In genomic region chr9:123353984-123354591, GRCh38 we compare ENCODE assay signal across 1 cellular context.
TF ChIP-seq lines count a peak whose summit lies in the region.

No MANE protein-coding gene starts in this region.

TF ChIP-seq in H1, 55 proteins besides CTCF, POLR2A, EP300 and RAD21:
- 0 out of 2 replicates have a peak, but pooled peaks have one; percentile 27 for TF ChIP-seq JUND (IDR thresholded peaks at IDR 0.05; ENCODE audit: low read length)
- TF ChIP-seq ATF3 (IDR thresholded peaks at IDR 0.05; ENCODE audit: insufficient read depth, low read depth, low read length): 0 out of 2 replicates have a peak, but pooled peaks have one; percentile 3
- TF ChIP-seq ZNF274 (IDR thresholded peaks at IDR 0.05; ENCODE audit: borderline replicate concordance, extremely low read depth, low read length): no peak
- no peak for TF ChIP-seq GABPA (IDR thresholded peaks at IDR 0.05; ENCODE audit: borderline replicate concordance, insufficient read depth, low read length)
- no peak for TF ChIP-seq SRF (IDR thresholded peaks at IDR 0.05; ENCODE audit: low read depth, low read length)
- TF ChIP-seq USF2 (IDR thresholded peaks at IDR 0.05; ENCODE audit: low read length): peak; percentile 83
- TF ChIP-seq MAX (IDR thresholded peaks at IDR 0.05): peak; percentile 64
- TF ChIP-seq CHD7 (IDR thresholded peaks at IDR 0.05; ENCODE audit: insufficient replicate concordance, low read length): no peak
- no peak for TF ChIP-seq RNF2 (IDR thresholded peaks at IDR 0.05; ENCODE audit: borderline replicate concordance, low read depth, low read length, missing control alignments, poor library complexity, severe bottlenecking)
- TF ChIP-seq SP2 (IDR thresholded peaks at IDR 0.05; ENCODE audit: low read length): no peak
- TF ChIP-seq BACH1 (IDR thresholded peaks at IDR 0.05; ENCODE audit: low read length): no peak
- no peak for TF ChIP-seq E2F6 (IDR thresholded peaks at IDR 0.05)
- no peak for TF ChIP-seq SIN3A (conservative IDR thresholded peaks at IDR 0.05 in 1 of 2, IDR thresholded peaks at IDR 0.05 in 1 of 2; ENCODE audit: low read depth in 1 of 2, low read length in 2 of 2)
- 0 out of 2 replicates have a peak, but pooled peaks have one; percentile 11 for TF ChIP-seq TEAD4 (IDR thresholded peaks at IDR 0.05; ENCODE audit: low read depth, low read length)
- peak; percentile 96 for TF ChIP-seq KDM1A (IDR thresholded peaks at IDR 0.05; ENCODE audit: borderline replicate concordance, low read length)
- no peak for TF ChIP-seq PHF8 (conservative IDR thresholded peaks at IDR 0.05; ENCODE audit: low read depth, low read length)
- no peak for TF ChIP-seq FOSL1 (IDR thresholded peaks at IDR 0.05; ENCODE audit: insufficient read depth, low read depth, low read length)
- peak in 1 of 2 experiments; percentile 52; a peak in 1 of 4 replicates for TF ChIP-seq HDAC2 (IDR thresholded peaks at IDR 0.05; ENCODE audit: borderline replicate concordance in 1 of 2, low read depth in 2 of 2, low read length in 2 of 2)
- no peak for TF ChIP-seq TAF7 (optimal IDR thresholded peaks at IDR 0.05; ENCODE audit: borderline replicate concordance, low read depth, low read length)
- no peak for TF ChIP-seq TAF1 (IDR thresholded peaks at IDR 0.05; ENCODE audit: low read depth, low read length)
- TF ChIP-seq ATF2 (IDR thresholded peaks at IDR 0.05; ENCODE audit: low read length): no peak
- no peak for TF ChIP-seq KDM4A (IDR thresholded peaks at IDR 0.05; ENCODE audit: low read depth, low read length, severe bottlenecking)
- TF ChIP-seq GTF2F1 (IDR thresholded peaks at IDR 0.05; ENCODE audit: borderline replicate concordance, low read depth, low read length): no peak
- no peak for TF ChIP-seq CEBPB (IDR thresholded peaks at IDR 0.05; ENCODE audit: low read depth, low read length)
- no peak for TF ChIP-seq NRF1 (IDR thresholded peaks at IDR 0.05; ENCODE audit: low read depth, low read length)
- TF ChIP-seq HDAC6 (IDR thresholded peaks at IDR 0.05; ENCODE audit: low read depth, low read length): no peak
- TF ChIP-seq CREB1 (IDR thresholded peaks at IDR 0.05): peak; percentile 53
- TF ChIP-seq YY1 (IDR thresholded peaks at IDR 0.05; ENCODE audit: low read depth, low read length): peak; percentile 58; the same call in 1 of the 2 replicates
